8 cellular contexts compared by ENCODE assay signal in genomic region chr12:59808317-59808910, GRCh38.
DNase-seq lines count a peak whose midpoint lies in the region; ATAC-seq, FAIRE-seq and TF ChIP-seq lines count a peak whose summit lies in the region.

No MANE protein-coding gene starts in this region.

- no peak overlapping the region for H3K23ac ChIP-seq in IMR-90 (ENCODE audit: low read depth, low read length)

- H3K4me3 ChIP-seq in IMR-90 (ENCODE audit: insufficient read depth, low read depth, low read length) (no peak overlapping the region), fibroblast of villous mesenchyme (ENCODE audit: low read depth, low read length) (no peak overlapping the region), pancreas (no peak overlapping the region), MG63 (no peak overlapping the region)

- H2BK5ac ChIP-seq in IMR-90 (ENCODE audit: low read depth, low read length, poor library complexity, severe bottlenecking): no peak overlapping the region

- DNase-seq in activated gamma-delta T cell treated with anti-CD3 and anti-CD28 coated beads, Interleukin-2, amount 50 U/mL, for 16 hours (ENCODE audit: low read depth): peak; percentile 4
- no peak for DNase-seq in activated gamma-delta T cell treated with Interleukin-2 at 50 U/mL for 16 hours
- peak; percentile 41 for DNase-seq in IMR-90
- DNase-seq in SW480 (ENCODE audit: low spot score): peak; percentile 36
- DNase-seq in fibroblast of villous mesenchyme (ENCODE audit: low read depth): peak; percentile 47
- no peak for DNase-seq in pancreas
- no peak for DNase-seq in MG63

- H2AFZ ChIP-seq in IMR-90 (replicated peaks; ENCODE audit: low read length, poor library complexity): no peak overlapping the region

- H2BK15ac ChIP-seq in IMR-90 (ENCODE audit: low read depth, low read length): no peak overlapping the region

- H3K4me1 ChIP-seq in IMR-90 (ENCODE audit: control insufficient read depth, insufficient read depth, low read length) (no peaks in the 10 kb centered on the region; the same call in 1 of the 2 replicates), pancreas (no peaks in the 10 kb centered on the region)

- TF ChIP-seq RAD21 in IMR-90 (IDR thresholded peaks at IDR 0.05; ENCODE audit: low read length): peak; percentile 59

- ATAC-seq in GM21717 (IDR thresholded peaks at IDR 0.05; ENCODE audit: unreplicated experiment) (peak; percentile 95), IMR-90 (ENCODE audit: low read depth) (peak; percentile 84), pancreas (peak; percentile 60 to 85 (median 82))

- no peak overlapping the region for H3K14ac ChIP-seq in IMR-90 (replicated peaks; ENCODE audit: low read depth, low read length)

- H4K20me1 ChIP-seq in IMR-90 (ENCODE audit: insufficient read depth, low read length): no peaks in the 10 kb centered on the region

- FAIRE-seq in pancreas (lab: Jason Lieb, UNC): peak; percentile 83

- TF ChIP-seq CTCF in IMR-90 (conservative IDR thresholded peaks at IDR 0.05; ENCODE audit: low read depth, low read length) (peak; percentile 64), fibroblast of villous mesenchyme (IDR thresholded peaks at IDR 0.05; ENCODE audit: insufficient read depth, low read depth, low read length) (peak; percentile 78), pancreas (IDR thresholded peaks at IDR 0.05) (peak; percentile 45 to 66 (median 58))

- H2AK9ac ChIP-seq in IMR-90 (replicated peaks; ENCODE audit: low read depth, low read length, poor library complexity): no peak overlapping the region

- WGBS in IMR-90 (ENCODE audit: extremely low coverage in 2 of 2, insufficient read length in 1 of 2), 2 experiments: no CpG with 5 or more reads among the region's 3 CpGs
- 17 to 23% methylated on average over 3 of the region's 3 CpGs for WGBS in pancreas, 2 donors

- no peak overlapping the region for H3K18ac ChIP-seq in IMR-90 (ENCODE audit: low read depth, low read length)

- H3K4me2 ChIP-seq in IMR-90 (ENCODE audit: low read depth, low read length): no peak overlapping the region

- no peaks in the 10 kb centered on the region; the same call in 1 of the 2 replicates for H3K9me1 ChIP-seq in IMR-90 (ENCODE audit: insufficient read depth, low read length)

- intact Hi-C loops in IMR-90 (cut with micrococcal nuclease) (loop anchor here (1.0 to 10.0 kb wide), 4 partner anchors 211 to 1814 kb away; no protein-coding TSS in a partner anchor), pancreas (cut with DNase I) (loop anchor here in 1 of 3 donors (10.0 kb wide), 1 partner anchor 374 kb away; no protein-coding TSS in a partner anchor)

- no peak overlapping the region for H3K4ac ChIP-seq in IMR-90 (ENCODE audit: low read depth, low read length)

- H3K27me3 ChIP-seq in IMR-90 (ENCODE audit: control insufficient read depth, insufficient read depth, low read length): no peaks in the 10 kb centered on the region
- H3K27me3 ChIP-seq in pancreas: no peaks in the 10 kb centered on the region
- H3K27me3 ChIP-seq in MG63: no peaks in the 10 kb centered on the region

- POLR2A ChIA-PET in IMR-90 (lab: Charles Lee; ENCODE audit: unreplicated experiment): no interaction called here

- no peak overlapping the region for H2BK120ac ChIP-seq in IMR-90 (ENCODE audit: low read depth, low read length)

- H2AK5ac ChIP-seq in IMR-90 (ENCODE audit: low read depth, low read length): no peak overlapping the region

- BruUV-seq in IMR-90 (replicated peaks; lab: Mats Ljungman, UMichigan): no TSS peak

- no peak overlapping the region for H4K8ac ChIP-seq in IMR-90 (ENCODE audit: low read depth in 2 of 2, low read length in 2 of 2)

- no peaks in the 10 kb centered on the region for H3K9me3 ChIP-seq in IMR-90 (ENCODE audit: control insufficient read depth, insufficient read depth, low read length)
- no peaks in the 10 kb centered on the region for H3K9me3 ChIP-seq in pancreas
- no peaks in the 10 kb centered on the region for H3K9me3 ChIP-seq in MG63

- no peak overlapping the region for H3K9ac ChIP-seq in IMR-90 (ENCODE audit: low read depth, low read length)

- CTCF ChIA-PET in IMR-90 (lab: Yijun Ruan, JAX): interaction anchor here (0.6 to 1.9 kb wide), 6 partner anchors 10 to 400 kb away, joined by 3 to 6 read pairs (median 4); no protein-coding TSS in a partner anchor

- H4K5ac ChIP-seq in IMR-90 (ENCODE audit: low read depth, low read length): no peak overlapping the region

- H2BK20ac ChIP-seq in IMR-90 (ENCODE audit: low read depth, low read length): no peak overlapping the region

- no peak overlapping the region for H4K91ac ChIP-seq in IMR-90 (ENCODE audit: insufficient read depth, low read depth, low read length)

- H3K79me1 ChIP-seq in IMR-90 (ENCODE audit: low read depth in 1 of 2, low read length in 2 of 2): no peaks in the 10 kb centered on the region

- dilution Hi-C loops in IMR-90 (cut with HindIII; ENCODE audit: low sequenced_read_pairs, unreplicated experiment): no loop called here

- H3K27ac ChIP-seq in IMR-90 (ENCODE audit: insufficient read depth, low read length) (no peak overlapping the region), pancreas (no peak overlapping the region)

- in situ Hi-C loops in IMR-90 (cut with MboI; ENCODE audit: low sequenced_read_pairs): loop anchor here (25.0 kb wide), 1 partner anchor 396 kb away; no protein-coding TSS in a partner anchor

- H3K36me3 ChIP-seq in IMR-90 (ENCODE audit: control insufficient read depth, insufficient read depth, low read length): no peaks in the 10 kb centered on the region
- no peaks in the 10 kb centered on the region for H3K36me3 ChIP-seq in pancreas
- H3K36me3 ChIP-seq in MG63: no peaks in the 10 kb centered on the region

- H3K56ac ChIP-seq in IMR-90 (ENCODE audit: extremely low read depth, insufficient read depth, low read length): no peak overlapping the region

- no peak for TF ChIP-seq POLR2A in IMR-90 (IDR thresholded peaks at IDR 0.05; ENCODE audit: low read depth, low read length)

TF ChIP-seq in IMR-90, 13 proteins besides CTCF, POLR2A, EP300 and RAD21:
- no peak for TF ChIP-seq BHLHE40 (IDR thresholded peaks at IDR 0.05; ENCODE audit: low read depth, low read length)
- peak; percentile 63 for TF ChIP-seq SMC3 (IDR thresholded peaks at IDR 0.05; ENCODE audit: low read depth, low read length)
- no peak for TF ChIP-seq NFE2L2 (IDR thresholded peaks at IDR 0.05; ENCODE audit: low read depth, low read length)
- no peak for TF ChIP-seq RFX5 (IDR thresholded peaks at IDR 0.05; ENCODE audit: low read depth, low read length)
- TF ChIP-seq ELK1 (IDR thresholded peaks at IDR 0.05; ENCODE audit: borderline replicate concordance, low read depth, low read length): no peak
- TF ChIP-seq CEBPB (IDR thresholded peaks at IDR 0.05; ENCODE audit: low read depth, low read length): no peak
- TF ChIP-seq MAFK (IDR thresholded peaks at IDR 0.05; ENCODE audit: low read depth, low read length): peak; percentile 50; the same call in 1 of the 2 replicates

Comparison
In these comparisons a context has a peak if more than half of its experiments do, and no peak if none do; other contexts are left out.
1. DNase-seq: peak in activated gamma-delta T cell treated with anti-CD3 and anti-CD28 coated beads, Interleukin-2, amount 50 U/mL, for 16 hours (single experiment), IMR-90 (single experiment), SW480 (single experiment) and fibroblast of villous mesenchyme (single experiment); none in activated gamma-delta T cell treated with Interleukin-2 at 50 U/mL for 16 hours (single experiment), pancreas (0 of 6) and MG63 (single experiment).
2. Peak in every context shown above with its lines, with median percentiles within 50 percentile points of each other: ATAC-seq and CTCF ChIP-seq.